Comparison of ENCODE assay signal across 19 cellular contexts in the genomic region with DNA sequence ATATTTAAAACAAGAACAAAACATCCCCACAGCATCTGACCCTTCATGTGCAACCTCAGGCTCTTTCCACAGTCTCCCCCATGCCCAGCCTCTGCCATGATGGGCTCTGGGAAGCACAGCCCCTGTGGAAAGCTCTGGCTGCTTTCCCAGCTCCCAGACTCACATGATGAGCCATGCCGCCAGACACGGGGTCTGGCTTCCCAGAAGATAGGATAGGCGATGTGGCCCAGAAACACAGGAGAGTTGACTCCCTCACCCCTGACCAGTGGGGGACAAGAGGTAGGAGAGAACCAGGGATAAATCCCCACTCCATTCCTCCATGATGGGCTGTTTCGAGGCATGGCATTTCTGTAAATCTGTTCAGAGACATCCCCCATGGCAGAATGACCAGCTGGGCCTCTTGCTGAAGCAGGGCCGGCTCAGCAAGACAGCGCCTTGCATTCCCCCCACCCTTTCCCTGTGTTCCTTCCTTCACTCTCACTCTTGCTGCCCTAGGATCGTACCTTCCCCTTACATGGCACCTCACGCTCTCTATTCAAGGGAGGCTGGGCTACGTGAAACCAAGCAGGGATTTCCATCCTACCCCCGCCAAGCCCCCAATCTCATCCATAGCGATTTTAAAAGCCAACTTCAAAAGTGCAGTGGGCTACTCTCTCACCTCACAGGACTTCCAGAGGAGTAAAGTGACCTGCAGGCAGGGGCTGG.
DNase-seq lines count a peak whose midpoint lies in the region; ATAC-seq and TF ChIP-seq lines count a peak whose summit lies in the region.
"Had no signal": no experiment of that assay in that cellular context is flagged by ENCODE, and none has a peak within 500 bp of the region (broad histone marks: within the 10 kb centered on the region; RNA-seq: fewer than 3 reads in every experiment).

No MANE protein-coding gene starts in this region.

- no peak overlapping the region for H3K4me2 ChIP-seq in SK-N-SH
- H3K4me2 ChIP-seq: KMS-11 had no signal

- H3K4me3 ChIP-seq in SK-N-SH (ENCODE audit: low read depth in 2 of 2, low read length in 1 of 2) (no peak overlapping the region), thoracic aorta (no peak overlapping the region)

- DNase-seq in SK-N-SH: peak; percentile 55
- DNase-seq in left cardiac atrium: no peak
- DNase-seq in thoracic aorta (ENCODE audit: low spot score): no peak
- DNase-seq in nucleus accumbens (lab: John Stamatoyannopoulos, UW): no peak
- no peak for DNase-seq in activated naive CD4-positive, alpha-beta T cell treated with anti-CD3 and anti-CD28 coated beads, Interleukin-2, amount 50 U/mL, for 16 hours
- DNase-seq in stimulated activated naive CD8-positive, alpha-beta T cell treated with anti-CD3 and anti-CD28 coated beads, Interleukin-15, amount 100 ng/mL, for 72 hours: no peak
- DNase-seq: AML-193, DND-41, H7, NCI-H1417 treated with DMSO at 0.1 percent for 48 hours, NCI-H187 treated with DMSO at 0.1 percent for 48 hours, NCI-H226, NCI-H524 treated with DMSO at 0.1 percent for 48 hours, PC-3, RPMI8226 had no signal

- no peaks in the 10 kb centered on the region for H3K4me1 Mint-ChIP-seq in stimulated activated naive CD8-positive, alpha-beta T cell treated with anti-CD3 and anti-CD28 coated beads, Interleukin-15, amount 100 ng/mL, for 72 hours

- no peak overlapping the region for H2AFZ ChIP-seq in SK-N-SH (ENCODE audit: low read depth)

- H4K20me1 ChIP-seq in SK-N-SH (ENCODE audit: insufficient read depth): no peaks in the 10 kb centered on the region

- POLR2A ChIA-PET in SK-N-SH (lab: Yijun Ruan, JAX): no interaction called here

- no peak; the same call in 2 of the 3 replicates for ATAC-seq in SK-N-SH treated with all-trans-retinoic acid at 6 μM for 48 hours
- peak; percentile 13 to 41 for ATAC-seq in left cardiac atrium
- ATAC-seq in thoracic aorta (ENCODE audit: insufficient number of reproducible peaks, low FRiP score, low read depth): no peak
- ATAC-seq in stimulated activated naive CD8-positive, alpha-beta T cell treated with anti-CD3 and anti-CD28 coated beads, Interleukin-15, amount 100 ng/mL, for 72 hours: no peak
- ATAC-seq: PC-3 had no signal

- H3K9me3 Mint-ChIP-seq in stimulated activated naive CD8-positive, alpha-beta T cell treated with anti-CD3 and anti-CD28 coated beads, Interleukin-15, amount 100 ng/mL, for 72 hours: no peaks in the 10 kb centered on the region

- WGBS in SK-N-SH (ENCODE audit: low lambda C conversion rate): 80% methylated on average over 10 of the region's 11 CpGs

- TF ChIP-seq CTCF in SK-N-SH (IDR thresholded peaks at IDR 0.05): no peak
- no peak for TF ChIP-seq CTCF in VCaP (conservative IDR thresholded peaks at IDR 0.05)
- TF ChIP-seq CTCF in thoracic aorta (IDR thresholded peaks at IDR 0.05): no peak

- H3K9me3 ChIP-seq in SK-N-SH (no peaks in the 10 kb centered on the region), thoracic aorta (no peaks in the 10 kb centered on the region)

- H3K27ac Mint-ChIP-seq in stimulated activated naive CD8-positive, alpha-beta T cell treated with anti-CD3 and anti-CD28 coated beads, Interleukin-15, amount 100 ng/mL, for 72 hours: peak overlapping the region in 1 of 2 donors; percentile 67

- no peaks in the 10 kb centered on the region for H3K79me2 ChIP-seq in SK-N-SH (ENCODE audit: insufficient read depth)

- peaks cover 0 to 38% of the 10 kb centered on the region in 2 experiments; a peak in 1 of 4 replicates for H3K4me1 ChIP-seq in SK-N-SH (ENCODE audit: control insufficient read depth in 1 of 2, insufficient read depth in 2 of 2, low read depth in 1 of 2, low read length in 1 of 2)
- H3K4me1 ChIP-seq in thoracic aorta (ENCODE audit: control insufficient read depth in 1 of 2, low read depth in 2 of 2): peaks cover 15 to 50% of the 10 kb centered on the region in 2 donors

- peak; percentile 20 for TF ChIP-seq RAD21 in SK-N-SH (IDR thresholded peaks at IDR 0.05; ENCODE audit: low read length)

- H3K27me3 ChIP-seq in SK-N-SH (ENCODE audit: insufficient read depth) (no peaks in the 10 kb centered on the region), thoracic aorta (replicated peaks; ENCODE audit: insufficient read depth) (no peaks in the 10 kb centered on the region)

- H3K9me2 ChIP-seq in SK-N-SH: no peaks in the 10 kb centered on the region

- H3K27me3 Mint-ChIP-seq in stimulated activated naive CD8-positive, alpha-beta T cell treated with anti-CD3 and anti-CD28 coated beads, Interleukin-15, amount 100 ng/mL, for 72 hours: peaks cover 6% of the 10 kb centered on the region

- H3K36me3 ChIP-seq in SK-N-SH (replicated peaks in 1 of 2; ENCODE audit: control insufficient read depth in 1 of 2, insufficient read depth in 2 of 2, low read length in 1 of 2) (no peaks in the 10 kb centered on the region), thoracic aorta (no peaks in the 10 kb centered on the region)

- no peak overlapping the region for H3K4me3 Mint-ChIP-seq in stimulated activated naive CD8-positive, alpha-beta T cell treated with anti-CD3 and anti-CD28 coated beads, Interleukin-15, amount 100 ng/mL, for 72 hours

- no peak overlapping the region for H3K9ac ChIP-seq in SK-N-SH
- H3K9ac ChIP-seq: KMS-11 had no signal

- no peaks in the 10 kb centered on the region for H3F3A ChIP-seq in SK-N-SH (replicated peaks; ENCODE audit: insufficient read depth)

- H3K27ac ChIP-seq in SK-N-SH (ENCODE audit: low read depth in 2 of 2, low read length in 1 of 2) (peak overlapping the region in 1 of 2 experiments; percentile 89; a peak in 2 of 4 replicates), VCaP (peak overlapping the region; percentile 75), thoracic aorta (peak overlapping the region; percentile 31 to 61)
- H3K27ac ChIP-seq: 22Rv1, KMS-11 had no signal

- intact Hi-C loops in left cardiac atrium (cut with DNase I): no loop called here

- TF ChIP-seq EP300 in SK-N-SH (IDR thresholded peaks at IDR 0.05; ENCODE audit: borderline replicate concordance in 1 of 2, low read depth in 1 of 2, low read length in 1 of 2): peak in 1 of 2 experiments; percentile 43; a peak in 2 of 4 replicates

- CTCF ChIA-PET in SK-N-SH (lab: Yijun Ruan, JAX): interaction anchor here (0.7 to 1.0 kb wide), 2 partner anchors 13 to 112 kb away, joined by 3 read pairs; no protein-coding TSS in a partner anchor

TF ChIP-seq in SK-N-SH, 30 proteins besides CTCF, POLR2A, EP300 and RAD21:
- TF ChIP-seq GATA2 (CRISPR knock-in tag; IDR thresholded peaks at IDR 0.05): 0 out of 2 replicates have a peak, but pooled peaks have one; percentile 22
- TF ChIP-seq YY1 (IDR thresholded peaks at IDR 0.05; ENCODE audit: low read depth): no peak
- peak; percentile 50; the same call in 1 of the 2 replicates for TF ChIP-seq MXI1 (IDR thresholded peaks at IDR 0.05; ENCODE audit: low read depth, low read length)

TF ChIP-seq in SK-N-SH treated with all-trans-retinoic acid at 6 μM for 48 hours, 23 proteins besides CTCF, POLR2A, EP300 and RAD21:
- TF ChIP-seq ZNF70 (CRISPR knock-in tag; IDR thresholded peaks at IDR 0.05) (no peak), ZFP30 (CRISPR knock-in tag; IDR thresholded peaks at IDR 0.05) (no peak), ZC3H10 (CRISPR knock-in tag; IDR thresholded peaks at IDR 0.05) (no peak), TCF4 (CRISPR knock-in tag; IDR thresholded peaks at IDR 0.05; ENCODE audit: borderline replicate concordance) (no peak), PPARA (CRISPR knock-in tag; IDR thresholded peaks at IDR 0.05; ENCODE audit: borderline replicate concordance) (no peak), ZNF565 (CRISPR knock-in tag; conservative IDR thresholded peaks at IDR 0.05; ENCODE audit: low read depth) (no peak)

Comparison
In these comparisons a context has a peak if more than half of its experiments do, and no peak if none do; other contexts are left out.
1. ATAC-seq: peak in left cardiac atrium (2 of 2); none in SK-N-SH treated with all-trans-retinoic acid at 6 μM for 48 hours (single experiment), thoracic aorta (single experiment) and stimulated activated naive CD8-positive, alpha-beta T cell treated with anti-CD3 and anti-CD28 coated beads, Interleukin-15, amount 100 ng/mL, for 72 hours (single experiment).